In the genomic region with DNA sequence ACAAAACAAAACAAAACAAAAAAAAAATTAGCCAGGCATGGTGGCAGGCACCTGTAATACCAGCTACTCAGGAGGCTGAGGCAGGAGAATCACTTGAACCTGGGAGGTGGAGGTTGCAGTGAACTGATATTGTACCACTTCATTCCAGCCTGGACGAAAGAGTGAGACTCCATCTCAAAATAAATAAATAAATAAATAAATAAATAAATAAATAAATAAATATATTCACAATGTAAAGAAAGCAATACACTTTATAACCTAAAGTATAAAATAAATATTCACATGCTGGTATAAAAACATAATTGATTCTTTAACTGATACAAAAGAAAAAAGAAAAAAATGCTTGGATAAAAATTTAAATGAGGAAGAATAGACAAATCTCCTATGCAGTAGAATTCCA, we compare ENCODE assay signal across 21 cellular contexts. TPM values are rescaled to one million over a fixed set of nuclear protein-coding genes. Genes with fewer than 3 reads are reported as not detected.
"Had no signal": no experiment of that assay in that cellular context is flagged by ENCODE, and none has a peak within 500 bp of the region (broad histone marks: within the 10 kb centered on the region; RNA-seq: fewer than 3 reads in every experiment).

No MANE protein-coding gene starts in this region.

RNA-seq across cellular contexts. Expression of a gene that starts 10.1 kb away (rescaled TPM):
- total RNA-seq: activated naive CD4-positive, alpha-beta T cell treated with anti-CD3 and anti-CD28 coated beads for 36 hours; activated naive CD4-positive, alpha-beta T cell treated with anti-CD3 and anti-CD28 coated beads, Interleukin-2, amount 50 U/mL, for 72 hours; activated naive CD8-positive, alpha-beta T cell treated with anti-CD3 and anti-CD28 coated beads for 36 hours; activated naive CD8-positive, alpha-beta T cell treated with anti-CD3 and anti-CD28 coated beads, Interleukin-2, amount 10 ng/mL, durations not matched to agents 7 days and 5 days; activated T-cell treated with anti-CD3 and anti-CD28 coated beads, Interleukin-2, amount 50 U/mL, for 4 hours; activated T-cell treated with anti-CD3 and anti-CD28 coated beads, Interleukin-2, amount 50 U/mL, for 72 hours; activated T-helper 1 cell treated with anti-CD3 and anti-CD28 coated beads, Interleukin-12 subunit alpha, Interleukin-12 subunit beta, Interleukin-2, Interleukin-4 antibody, amounts not matched to agents 30 ng/mL and 10 ng/mL and 1 ng/mL, durations not matched to agents 14 hours and 24 hours and 36 hours; activated T-helper 17 cell treated with anti-CD3 and anti-CD28 coated beads, Interleukin-2, amount 50 U/mL, for 72 hours; activated T-helper 2 cell treated with anti-CD3 and anti-CD28 coated beads, Interferon-gamma antibody, Interleukin-2, Interleukin-4, amounts not matched to agents 10 μg/mL and 5 μg/mL and 100 μg/mL, durations not matched to agents 14 hours and 24 hours and 36 hours; adrenal gland; aorta; ascending aorta; astrocyte; body of pancreas; breast epithelium; bronchial epithelial cell; cardiac muscle cell; cardiac septum; cerebellum; chondrocyte had no signal
- polyA plus RNA-seq: adipose tissue, adrenal gland, aorta, cardiac muscle cell had no signal
